In the genomic region with DNA sequence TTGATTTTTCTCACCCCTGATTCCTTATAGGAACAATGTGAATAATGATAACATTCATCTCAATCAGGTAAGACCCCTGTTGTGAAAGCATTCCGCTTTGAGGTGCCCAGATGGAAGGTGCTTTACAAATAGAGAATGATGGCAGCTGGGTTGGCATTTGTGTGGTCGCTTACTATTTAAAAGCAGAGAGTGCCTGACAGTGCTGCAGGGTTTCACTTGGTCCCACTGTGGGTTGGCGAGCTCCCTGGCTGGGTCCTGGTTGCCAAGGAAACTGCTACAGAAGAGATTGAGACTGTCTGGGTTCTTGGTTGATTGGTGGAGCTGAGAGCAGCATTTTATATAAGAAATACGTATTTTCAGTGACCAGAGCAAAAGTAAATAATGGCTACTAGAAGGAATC, we compare ENCODE assay signal across 1 cellular context.
TF ChIP-seq lines count a peak whose summit lies in the region.

No MANE protein-coding gene starts in this region.

TF ChIP-seq in IMR-90, 13 proteins besides CTCF, POLR2A, EP300 and RAD21:
- TF ChIP-seq CEBPB (IDR thresholded peaks at IDR 0.05; ENCODE audit: low read depth, low read length) (no peak), BHLHE40 (IDR thresholded peaks at IDR 0.05; ENCODE audit: low read depth, low read length) (no peak), RCOR1 (IDR thresholded peaks at IDR 0.05; ENCODE audit: insufficient replicate concordance, low read length) (no peak), MAFK (IDR thresholded peaks at IDR 0.05; ENCODE audit: low read depth, low read length) (no peak), RFX5 (IDR thresholded peaks at IDR 0.05; ENCODE audit: low read depth, low read length) (no peak), MAZ (IDR thresholded peaks at IDR 0.05; ENCODE audit: borderline replicate concordance, low read depth, low read length) (no peak), NFE2L2 (IDR thresholded peaks at IDR 0.05; ENCODE audit: low read depth, low read length) (no peak), SMC3 (IDR thresholded peaks at IDR 0.05; ENCODE audit: low read depth, low read length) (no peak), CHD1 (IDR thresholded peaks at IDR 0.05; ENCODE audit: low read depth, low read length) (no peak), MXI1 (IDR thresholded peaks at IDR 0.05; ENCODE audit: borderline replicate concordance, low read depth, low read length) (no peak), FOS (IDR thresholded peaks at IDR 0.05; ENCODE audit: low read depth, low read length) (no peak)
- TF ChIP-seq, protein P1, sequence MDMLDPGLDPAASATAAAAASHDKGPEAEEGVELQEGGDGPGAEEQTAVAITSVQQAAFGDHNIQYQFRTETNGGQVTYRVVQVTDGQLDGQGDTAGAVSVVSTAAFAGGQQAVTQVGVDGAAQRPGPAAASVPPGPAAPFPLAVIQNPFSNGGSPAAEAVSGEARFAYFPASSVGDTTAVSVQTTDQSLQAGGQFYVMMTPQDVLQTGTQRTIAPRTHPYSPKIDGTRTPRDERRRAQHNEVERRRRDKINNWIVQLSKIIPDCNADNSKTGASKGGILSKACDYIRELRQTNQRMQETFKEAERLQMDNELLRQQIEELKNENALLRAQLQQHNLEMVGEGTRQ (IDR thresholded peaks at IDR 0.05; ENCODE audit: low read depth, low read length): no peak
- TF ChIP-seq, protein P2, sequence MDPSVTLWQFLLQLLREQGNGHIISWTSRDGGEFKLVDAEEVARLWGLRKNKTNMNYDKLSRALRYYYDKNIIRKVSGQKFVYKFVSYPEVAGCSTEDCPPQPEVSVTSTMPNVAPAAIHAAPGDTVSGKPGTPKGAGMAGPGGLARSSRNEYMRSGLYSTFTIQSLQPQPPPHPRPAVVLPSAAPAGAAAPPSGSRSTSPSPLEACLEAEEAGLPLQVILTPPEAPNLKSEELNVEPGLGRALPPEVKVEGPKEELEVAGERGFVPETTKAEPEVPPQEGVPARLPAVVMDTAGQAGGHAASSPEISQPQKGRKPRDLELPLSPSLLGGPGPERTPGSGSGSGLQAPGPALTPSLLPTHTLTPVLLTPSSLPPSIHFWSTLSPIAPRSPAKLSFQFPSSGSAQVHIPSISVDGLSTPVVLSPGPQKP (IDR thresholded peaks at IDR 0.05; ENCODE audit: borderline replicate concordance, low read depth, low read length): no peak
TF ChIP-seq in IMR-90: peak in this region for 0.
